28 cellular contexts compared by ENCODE assay signal in genomic region chr7:98722402-98722801, GRCh38.
"Had no signal": no experiment of that assay in that cellular context is flagged by ENCODE, and none has a peak within 500 bp of the region (broad histone marks: within the 10 kb centered on the region; RNA-seq: fewer than 3 reads in every experiment).

No MANE protein-coding gene starts in this region.

- DNase-seq: activated CD4-positive, alpha-beta memory T cell treated with anti-CD3 and anti-CD28 coated beads for 36 hours; activated CD4-positive, alpha-beta T cell treated with anti-CD3 and anti-CD28 coated beads for 36 hours; activated CD4-positive, alpha-beta T cell treated with anti-CD3 and anti-CD28 coated beads, Interleukin-2, amount 10 ng/mL, durations not matched to agents 24 days and 14 days; activated CD4-positive, CD25-positive, alpha-beta regulatory T cell; activated CD4-positive, CD25-positive, alpha-beta regulatory T cell treated with anti-CD3 and anti-CD28 coated beads, Interleukin-2, amount 50 U/mL, for 72 hours; activated CD8-positive, alpha-beta memory T cell treated with anti-CD3 and anti-CD28 coated beads, Interleukin-2, amount 10 ng/mL, durations not matched to agents 7 days and 5 days; activated CD8-positive, alpha-beta memory T cell treated with anti-CD3 and anti-CD28 coated beads, Interleukin-2, amount 50 U/mL, for 4 hours; activated CD8-positive, alpha-beta T cell treated with anti-CD3 and anti-CD28 coated beads, Interleukin-2, amount 10 ng/mL, durations not matched to agents 7 days and 5 days; activated gamma-delta T cell; activated naive CD4-positive, alpha-beta T cell; activated naive CD4-positive, alpha-beta T cell treated with anti-CD3 and anti-CD28 coated beads, Interleukin-2, amount 10 ng/mL, durations not matched to agents 7 days and 5 days; activated naive CD8-positive, alpha-beta T cell treated with anti-CD3 and anti-CD28 coated beads, Interleukin-2, amount 10 ng/mL, durations not matched to agents 7 days and 5 days; activated T-cell treated with anti-CD3 and anti-CD28 coated beads, Interleukin-2, amount 50 U/mL, for 1 hour; activated T-cell treated with anti-CD3 and anti-CD28 coated beads, Interleukin-2, amount 50 U/mL, for 48 hours; amniotic stem cell; anterior cingulate cortex; brain microvascular endothelial cell; cortex of kidney; dermis blood vessel endothelial cell; effector CD4-positive, alpha-beta T cell; effector memory CD8-positive, alpha-beta T cell; erythroblast; foreskin melanocyte; head of caudate nucleus; T-helper 2 cell had no signal

- ATAC-seq: activated CD4-positive, alpha-beta T cell treated with anti-CD3 and anti-CD28 coated beads for 36 hours; activated CD8-positive, alpha-beta memory T cell treated with anti-CD3 and anti-CD28 coated beads, Interleukin-2, amount 10 ng/mL, durations not matched to agents 7 days and 5 days; activated CD8-positive, alpha-beta T cell treated with anti-CD3 and anti-CD28 coated beads, Interleukin-2, amount 10 ng/mL, durations not matched to agents 7 days and 5 days; activated naive CD4-positive, alpha-beta T cell treated with anti-CD3 and anti-CD28 coated beads, Interleukin-2, amount 50 U/mL, for 72 hours; effector memory CD8-positive, alpha-beta T cell; gastroesophageal sphincter had no signal

- H3K27ac ChIP-seq: brain microvascular endothelial cell, esophagus muscularis mucosa, gastroesophageal sphincter had no signal

- H3K4me1 ChIP-seq: esophagus muscularis mucosa, gastroesophageal sphincter had no signal

- H3K4me3 ChIP-seq: esophagus muscularis mucosa, gastroesophageal sphincter had no signal

- H3K9me3 ChIP-seq: esophagus muscularis mucosa, gastroesophageal sphincter had no signal

- H3K27me3 ChIP-seq: brain microvascular endothelial cell had no signal

- H3K36me3 ChIP-seq: brain microvascular endothelial cell, esophagus muscularis mucosa, gastroesophageal sphincter had no signal
